8 cellular contexts compared by ENCODE assay signal in genomic region chr2:20635698-20636584, GRCh38. TPM values are rescaled to one million over a fixed set of nuclear protein-coding genes. Genes with fewer than 3 reads are reported as not detected.
A peak's percentile ranks its signal among the peaks of the same experiment; 100 is the strongest.
DNase-seq lines count a peak whose midpoint lies in the region; ATAC-seq lines count a peak whose summit lies in the region.

No MANE protein-coding gene starts in this region.

- H3K4me1 Mint-ChIP-seq in activated CD4-positive, alpha-beta memory T cell treated with anti-CD3 and anti-CD28 coated beads, Interleukin-2, amount 10 ng/mL, durations not matched to agents 7 days and 5 days = peaks cover 5% of the 10 kb centered on the region

- DNase-seq in AG08395 (ENCODE audit: low spot score) = peak; percentile 93
- DNase-seq in NCI-H2196 treated with DMSO at 0.1 percent for 48 hours (lab: John Stamatoyannopoulos, UW; ENCODE audit: unreplicated experiment) = peak; percentile 68
- peak; percentile 53 for DNase-seq in activated CD4-positive, alpha-beta memory T cell treated with anti-CD3 and anti-CD28 coated beads, Interleukin-2, amount 10 ng/mL, durations not matched to agents 7 days and 5 days
- DNase-seq in substantia nigra (lab: John Stamatoyannopoulos, UW) = peak in 48 of 49 donors; percentile 37 to 90 (median 79)

- no peak overlapping the region for H3K4me3 Mint-ChIP-seq in activated CD4-positive, alpha-beta memory T cell treated with anti-CD3 and anti-CD28 coated beads, Interleukin-2, amount 10 ng/mL, durations not matched to agents 7 days and 5 days

- H3K27ac ChIP-seq in mucosa of rectum (ENCODE audit: low read depth in 2 of 2, low read length in 2 of 2) (peak overlapping the region; percentile 87 to 91), substantia nigra (ENCODE audit: low read depth, low read length, poor library complexity, severe bottlenecking) (peak overlapping the region; percentile 59)

- no peak overlapping the region for H3K27ac Mint-ChIP-seq in activated CD4-positive, alpha-beta memory T cell treated with anti-CD3 and anti-CD28 coated beads, Interleukin-2, amount 10 ng/mL, durations not matched to agents 7 days and 5 days

- peaks cover 19 to 37% of the 10 kb centered on the region in 2 donors for H3K36me3 ChIP-seq in mucosa of rectum (ENCODE audit: control insufficient read depth in 2 of 2, insufficient read depth in 2 of 2, low read length in 2 of 2)

- ATAC-seq in GM18517 (IDR thresholded peaks at IDR 0.05; ENCODE audit: unreplicated experiment) (peak; percentile 67), HG03095 (IDR thresholded peaks at IDR 0.05; ENCODE audit: unreplicated experiment) (peak; percentile 45), esophagus mucosa (peak; percentile 82)

- H3K9me3 ChIP-seq in mucosa of rectum (ENCODE audit: control insufficient read depth in 2 of 2, low read length in 2 of 2) = no peaks in the 10 kb centered on the region

- no peak overlapping the region for H3K4me3 ChIP-seq in mucosa of rectum (ENCODE audit: low read length in 2 of 2)

- POLR2A ChIA-PET in activated CD4-positive, alpha-beta memory T cell treated with anti-CD3 and anti-CD28 coated beads, Interleukin-2, amount 10 ng/mL, durations not matched to agents 7 days and 5 days (lab: Charles Lee) = interaction anchor here (1.0 kb wide), 1 partner anchor 192 kb away, joined by 3 read pairs; no protein-coding TSS in a partner anchor

- peaks cover 18 to 31% of the 10 kb centered on the region in 2 donors for H3K4me1 ChIP-seq in mucosa of rectum (ENCODE audit: control insufficient read depth in 2 of 2, insufficient read depth in 2 of 2, low read length in 2 of 2)

- H3K27me3 ChIP-seq in mucosa of rectum (ENCODE audit: control insufficient read depth in 2 of 2, insufficient read depth in 2 of 2, low read length in 2 of 2) = no peaks in the 10 kb centered on the region

- peaks cover 4% of the 10 kb centered on the region for H3K36me3 Mint-ChIP-seq in activated CD4-positive, alpha-beta memory T cell treated with anti-CD3 and anti-CD28 coated beads, Interleukin-2, amount 10 ng/mL, durations not matched to agents 7 days and 5 days (ENCODE audit: low read depth)

- H3K9ac ChIP-seq in mucosa of rectum (ENCODE audit: low read depth in 1 of 2, low read length in 2 of 2) = peak overlapping the region; percentile 16 to 32

- no peaks in the 10 kb centered on the region for H3K27me3 Mint-ChIP-seq in activated CD4-positive, alpha-beta memory T cell treated with anti-CD3 and anti-CD28 coated beads, Interleukin-2, amount 10 ng/mL, durations not matched to agents 7 days and 5 days

- no peaks in the 10 kb centered on the region for H3K9me3 Mint-ChIP-seq in activated CD4-positive, alpha-beta memory T cell treated with anti-CD3 and anti-CD28 coated beads, Interleukin-2, amount 10 ng/mL, durations not matched to agents 7 days and 5 days

- CTCF ChIA-PET in activated CD4-positive, alpha-beta memory T cell treated with anti-CD3 and anti-CD28 coated beads, Interleukin-2, amount 10 ng/mL, durations not matched to agents 7 days and 5 days (lab: Charles Lee) = interaction anchor here (0.6 to 3.5 kb wide), 9 partner anchors 15 to 225 kb away, joined by 3 to 20 read pairs (median 5); partner anchors contain the start of genes HS1BP3 and RHOB

RNA-seq across cellular contexts. Expression of gene HS1BP3, which starts 15.0 kb away (rescaled TPM):
- 10 to 100 TPM; 17.2 to 19.4 TPM for total RNA-seq in activated CD4-positive, alpha-beta memory T cell treated with anti-CD3 and anti-CD28 coated beads, Interleukin-2, amount 10 ng/mL, durations not matched to agents 7 days and 5 days
- total RNA-seq in esophagus mucosa = 12.4 TPM

RNA-seq across cellular contexts. Expression of gene GDF7, which starts 31.0 kb away (rescaled TPM):
- not detected for total RNA-seq in activated CD4-positive, alpha-beta memory T cell treated with anti-CD3 and anti-CD28 coated beads, Interleukin-2, amount 10 ng/mL, durations not matched to agents 7 days and 5 days
- 0.32 TPM for total RNA-seq in esophagus mucosa
